In the genomic region with DNA sequence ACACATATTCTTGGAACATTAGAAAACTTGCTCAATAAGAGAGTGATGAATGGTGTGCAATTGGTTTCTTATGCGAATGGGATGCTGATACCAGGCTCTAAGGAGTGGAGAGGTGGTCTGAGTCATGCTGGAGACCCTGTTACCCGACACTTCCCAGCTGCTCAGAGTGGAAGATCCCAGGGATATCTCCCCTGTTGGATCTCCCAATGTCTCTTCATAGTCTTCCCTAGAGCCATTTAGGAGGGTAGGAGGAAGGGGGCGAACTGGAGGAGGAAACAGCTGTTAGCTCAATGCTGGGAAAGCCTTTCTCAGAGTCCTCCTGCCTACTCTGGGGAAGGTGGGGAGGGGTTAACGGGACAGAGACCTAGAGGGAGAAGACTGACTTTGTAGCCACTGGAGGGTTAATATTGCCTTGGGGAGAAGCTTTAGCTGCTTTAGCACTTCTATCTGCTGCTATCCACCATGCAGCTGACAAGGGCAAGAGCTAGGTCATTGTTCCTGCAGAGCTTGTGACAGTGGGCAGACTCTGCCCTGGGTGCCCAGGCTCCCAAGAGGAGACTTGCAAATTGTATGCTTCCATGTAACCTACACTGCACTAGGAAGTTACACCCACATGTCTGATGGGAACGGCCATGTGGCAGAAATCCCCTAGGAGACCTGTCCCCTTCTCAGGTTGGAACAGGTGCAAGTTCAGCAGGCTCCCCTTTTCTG, we compare ENCODE assay signal across 23 cellular contexts.
"Had no signal": no experiment of that assay in that cellular context is flagged by ENCODE, and none has a peak within 500 bp of the region (broad histone marks: within the 10 kb centered on the region; RNA-seq: fewer than 3 reads in every experiment).

No MANE protein-coding gene starts in this region.

- DNase-seq: activated CD4-positive, alpha-beta T cell treated with anti-CD3 and anti-CD28 coated beads for 1 hour; activated CD4-positive, alpha-beta T cell treated with anti-CD3 and anti-CD28 coated beads, Interleukin-2, amount 50 U/mL, for 4 hours; activated naive CD4-positive, alpha-beta T cell treated with Interleukin-2 at 50 U/mL for 16 hours; activated naive CD8-positive, alpha-beta T cell treated with anti-CD3 and anti-CD28 coated beads, Interleukin-2, amount 50 U/mL, for 24 hours; activated T-cell treated with anti-CD3 and anti-CD28 coated beads for 4 hours; aorta; effector memory CD8-positive, alpha-beta T cell; lower lobe of right lung; midbrain; naive B cell; pancreas; stimulated activated CD4-positive, alpha-beta T cell treated with anti-CD3 and anti-CD28 coated beads, Interleukin-4, amount 100 ng/mL, for 24 hours; stimulated activated naive CD4-positive, alpha-beta T cell; T-helper 1 cell; T1000; tibial artery; uterus had no signal

- H3K36me3 ChIP-seq: breast epithelium, gastroesophageal sphincter, lower lobe of right lung, neural progenitor cell, pancreas, tibial artery, uterus had no signal

- H3K36me3 Mint-ChIP-seq: naive B cell, neural progenitor cell had no signal

- H3K9me3 ChIP-seq: breast epithelium, gastroesophageal sphincter, lower lobe of right lung, pancreas, tibial artery, uterus had no signal

- H3K27me3 ChIP-seq: breast epithelium, gastroesophageal sphincter, neural progenitor cell, pancreas, uterus had no signal

- H3K9ac ChIP-seq: neural progenitor cell had no signal

- H3K27ac Mint-ChIP-seq: activated naive CD8-positive, alpha-beta T cell treated with anti-CD3 and anti-CD28 coated beads, Interleukin-2, amount 50 U/mL, for 24 hours; activated T-helper 17 cell treated with anti-CD3 and anti-CD28 coated beads, Interleukin-2, amount 50 U/mL, for 72 hours; dendritic cell treated with granulocyte-macrophage colony-stimulating factor and Interleukin-4, amounts not matched to agents 40 ng/mL and 50 ng/mL, for 4 days; effector memory CD8-positive, alpha-beta T cell; neural progenitor cell had no signal

- H3K4me1 Mint-ChIP-seq: activated T-helper 17 cell treated with anti-CD3 and anti-CD28 coated beads, Interleukin-2, amount 50 U/mL, for 72 hours; naive B cell had no signal

- H3K9me3 Mint-ChIP-seq: activated naive CD8-positive, alpha-beta T cell treated with anti-CD3 and anti-CD28 coated beads, Interleukin-2, amount 50 U/mL, for 24 hours; activated T-helper 17 cell treated with anti-CD3 and anti-CD28 coated beads, Interleukin-2, amount 50 U/mL, for 72 hours; dendritic cell treated with granulocyte-macrophage colony-stimulating factor and Interleukin-4, amounts not matched to agents 40 ng/mL and 50 ng/mL, for 4 days; effector memory CD8-positive, alpha-beta T cell; naive B cell had no signal

- H3K4me3 ChIP-seq: breast epithelium, gastroesophageal sphincter, lower lobe of right lung, neural progenitor cell, pancreas, skin epidermis, tibial artery, uterus had no signal

- FAIRE-seq: pancreas had no signal

- H3K4me1 ChIP-seq: breast epithelium, neural progenitor cell, pancreas, tibial artery had no signal

- ATAC-seq: activated naive CD8-positive, alpha-beta T cell treated with anti-CD3 and anti-CD28 coated beads, Interleukin-2, amount 50 U/mL, for 24 hours; activated T-helper 17 cell treated with anti-CD3 and anti-CD28 coated beads, Interleukin-2, amount 50 U/mL, for 72 hours; effector memory CD8-positive, alpha-beta T cell; gastroesophageal sphincter; lower lobe of right lung; pancreas had no signal

- H3K4me3 Mint-ChIP-seq: activated naive CD8-positive, alpha-beta T cell treated with anti-CD3 and anti-CD28 coated beads, Interleukin-2, amount 50 U/mL, for 24 hours; activated T-helper 17 cell treated with anti-CD3 and anti-CD28 coated beads, Interleukin-2, amount 50 U/mL, for 72 hours; dendritic cell treated with granulocyte-macrophage colony-stimulating factor and Interleukin-4, amounts not matched to agents 40 ng/mL and 50 ng/mL, for 4 days; effector memory CD8-positive, alpha-beta T cell; naive B cell; neural progenitor cell had no signal
